Comparison of ENCODE assay signal across 33 cellular contexts in the genomic region with DNA sequence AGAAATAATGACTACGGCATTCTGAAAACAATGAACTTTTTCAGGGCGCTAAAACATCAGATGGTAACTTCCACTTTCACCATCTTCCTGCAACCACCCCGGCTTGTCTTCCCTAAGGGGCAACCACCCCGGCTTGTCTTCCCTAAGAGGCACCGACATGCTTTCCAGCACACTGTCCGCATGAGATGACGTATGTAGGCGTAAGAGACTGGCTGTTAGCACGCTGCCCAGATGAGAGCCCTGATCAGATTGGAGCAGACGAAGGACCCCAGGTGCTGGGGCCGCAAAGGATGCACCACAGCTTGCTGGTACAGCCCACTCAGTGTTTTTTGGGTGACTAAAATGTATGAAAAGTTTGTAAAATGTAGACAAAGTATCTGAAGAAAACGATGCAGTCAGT.
"Had no signal": no experiment of that assay in that cellular context is flagged by ENCODE, and none has a peak within 500 bp of the region (broad histone marks: within the 10 kb centered on the region; RNA-seq: fewer than 3 reads in every experiment).

No MANE protein-coding gene starts in this region.

- H3K4me2 ChIP-seq: SK-N-SH had no signal

- H3K4me3 Mint-ChIP-seq: activated CD4-positive, alpha-beta memory T cell treated with anti-CD3 and anti-CD28 coated beads for 36 hours; activated CD4-positive, alpha-beta T cell treated with anti-CD3 and anti-CD28 coated beads for 36 hours; activated CD4-positive, alpha-beta T cell treated with anti-CD3 and anti-CD28 coated beads, Interleukin-2, amount 10 ng/mL, durations not matched to agents 7 days and 5 days; activated naive CD4-positive, alpha-beta T cell treated with anti-CD3 and anti-CD28 coated beads for 36 hours; activated T-cell treated with anti-CD3 and anti-CD28 coated beads, Interleukin-2, amount 50 U/mL, for 4 hours; activated T-helper 1 cell treated with anti-CD3 and anti-CD28 coated beads, Interleukin-12 subunit alpha, Interleukin-12 subunit beta, Interleukin-2, Interleukin-4 antibody, amounts not matched to agents 30 ng/mL and 10 ng/mL and 1 ng/mL, durations not matched to agents 14 hours and 24 hours and 36 hours; brain; T-helper 1 cell treated with Interleukin-12 subunit alpha and Interleukin-12 subunit beta and Interleukin-4 antibody, amounts not matched to agents 30 μg/mL and 1 μg/mL, for 36 hours; T-helper 2 cell treated with Interferon-gamma antibody and Interleukin-4, amounts not matched to agents 5 μg/mL and 100 μg/mL, for 36 hours had no signal

- H3K27ac Mint-ChIP-seq: activated CD4-positive, alpha-beta memory T cell treated with anti-CD3 and anti-CD28 coated beads for 36 hours; activated CD4-positive, alpha-beta T cell treated with anti-CD3 and anti-CD28 coated beads for 36 hours; activated CD4-positive, alpha-beta T cell treated with anti-CD3 and anti-CD28 coated beads, Interleukin-2, amount 10 ng/mL, durations not matched to agents 7 days and 5 days; activated naive CD4-positive, alpha-beta T cell treated with anti-CD3 and anti-CD28 coated beads for 36 hours; activated naive CD4-positive, alpha-beta T cell treated with anti-CD3 and anti-CD28 coated beads, Interleukin-2, amount 50 U/mL, for 72 hours; activated T-helper 1 cell treated with anti-CD3 and anti-CD28 coated beads, Interleukin-12 subunit alpha, Interleukin-12 subunit beta, Interleukin-2, Interleukin-4 antibody, amounts not matched to agents 30 ng/mL and 10 ng/mL and 1 ng/mL, durations not matched to agents 14 hours and 24 hours and 36 hours; brain; T-helper 1 cell treated with Interleukin-12 subunit alpha and Interleukin-12 subunit beta and Interleukin-4 antibody, amounts not matched to agents 30 μg/mL and 1 μg/mL, for 36 hours; T-helper 2 cell treated with Interferon-gamma antibody and Interleukin-4, amounts not matched to agents 5 μg/mL and 100 μg/mL, for 36 hours had no signal

- H3K27me3 ChIP-seq: adrenal gland, MG63, Peyer's patch, SJSA1 had no signal

- H3K27ac ChIP-seq: adrenal gland, Peyer's patch, SJSA1 had no signal

- H3K9me3 ChIP-seq: adrenal gland, MG63, Peyer's patch, SJSA1, SK-N-SH had no signal

- H3K36me3 ChIP-seq: adrenal gland had no signal

- DNase-seq: activated CD4-positive, alpha-beta memory T cell treated with anti-CD3 and anti-CD28 coated beads for 36 hours; activated CD4-positive, alpha-beta T cell treated with anti-CD3 and anti-CD28 coated beads for 36 hours; activated CD4-positive, alpha-beta T cell treated with anti-CD3 and anti-CD28 coated beads, Interleukin-2, amount 10 ng/mL, durations not matched to agents 7 days and 5 days; activated CD8-positive, alpha-beta memory T cell treated with anti-CD3 and anti-CD28 coated beads, Interleukin-2, amount 50 U/mL, for 4 hours; activated gamma-delta T cell treated with Interleukin-2 at 50 U/mL for 16 hours; activated naive CD4-positive, alpha-beta T cell treated with anti-CD3 and anti-CD28 coated beads for 36 hours; activated T-cell treated with anti-CD3 and anti-CD28 coated beads for 4 hours; activated T-cell treated with anti-CD3 and anti-CD28 coated beads, Interleukin-2, amount 50 U/mL, for 4 hours; adrenal gland; caudate nucleus; Kasumi-1; KG1; MG63; NCI-H1048; NCI-H1105 treated with DMSO at 0.1 percent for 48 hours; NCI-H1436; NCI-H1694; NCI-H1930; NCI-H2081 treated with DMSO at 0.1 percent for 48 hours; NCI-H345; NCI-H524 treated with DMSO at 0.1 percent for 48 hours; PC-3; Peyer's patch; RPMI8226; SHP77 treated with DMSO at 0.1 percent for 48 hours; SK-N-SH had no signal

- H3K4me3 ChIP-seq: adrenal gland, MG63, Peyer's patch, SJSA1 had no signal

- ATAC-seq: activated CD4-positive, alpha-beta T cell treated with anti-CD3 and anti-CD28 coated beads for 36 hours; activated CD4-positive, CD25-positive, alpha-beta regulatory T cell treated with anti-CD3 and anti-CD28 coated beads, Interleukin-2, amount 50 U/mL, for 24 hours; activated naive CD4-positive, alpha-beta T cell treated with anti-CD3 and anti-CD28 coated beads, Interleukin-2, amount 50 U/mL, for 72 hours; activated T-cell treated with anti-CD3 and anti-CD28 coated beads, Interleukin-2, amount 50 U/mL, for 4 hours; PC-3 had no signal

- H3K4me1 ChIP-seq: adrenal gland, Peyer's patch, SJSA1 had no signal

- H3K9ac ChIP-seq: SK-N-SH had no signal

- H3K27me3 Mint-ChIP-seq: activated CD4-positive, alpha-beta memory T cell treated with anti-CD3 and anti-CD28 coated beads for 36 hours; activated CD4-positive, alpha-beta T cell treated with anti-CD3 and anti-CD28 coated beads for 36 hours; activated CD4-positive, alpha-beta T cell treated with anti-CD3 and anti-CD28 coated beads, Interleukin-2, amount 10 ng/mL, durations not matched to agents 7 days and 5 days; brain had no signal

- H3K9me3 Mint-ChIP-seq: activated naive CD4-positive, alpha-beta T cell treated with anti-CD3 and anti-CD28 coated beads for 36 hours; brain had no signal
